Comparison of ENCODE assay signal across 19 cellular contexts in genomic region chr10:93277360-93277759, GRCh38.
"Had no signal": no experiment of that assay in that cellular context is flagged by ENCODE, and none has a peak within 500 bp of the region (broad histone marks: within the 10 kb centered on the region; RNA-seq: fewer than 3 reads in every experiment).

No MANE protein-coding gene starts in this region.

- H3K27me3 ChIP-seq: breast epithelium had no signal

- H3K4me3 ChIP-seq: breast epithelium had no signal

- H3K9me3 ChIP-seq: breast epithelium had no signal

- FAIRE-seq: RCC 7860 had no signal

- ATAC-seq: activated CD4-positive, CD25-positive, alpha-beta regulatory T cell treated with anti-CD3 and anti-CD28 coated beads, Interleukin-2, amount 50 U/mL, for 24 hours; activated CD8-positive, alpha-beta T cell treated with anti-CD3 and anti-CD28 coated beads, Interleukin-2, amount 10 ng/mL, durations not matched to agents 7 days and 5 days; PC-3 had no signal

- H3K4me1 ChIP-seq: breast epithelium had no signal

- H3K36me3 ChIP-seq: breast epithelium had no signal

- DNase-seq: activated CD4-positive, alpha-beta T cell treated with anti-CD3 and anti-CD28 coated beads for 4 hours; activated CD4-positive, alpha-beta T cell treated with anti-CD3 and anti-CD28 coated beads, Interleukin-2, amount 50 U/mL, for 4 hours; activated CD8-positive, alpha-beta T cell treated with anti-CD3 and anti-CD28 coated beads, Interleukin-2, amount 10 ng/mL, durations not matched to agents 7 days and 5 days; activated effector memory CD4-positive, alpha-beta T cell treated with Interleukin-2 at 50 U/mL for 16 hours; activated naive CD4-positive, alpha-beta T cell; activated T-cell treated with anti-CD3 and anti-CD28 coated beads, Interleukin-2, amount 50 U/mL, for 24 hours; aorta; central memory CD4-positive, alpha-beta T cell; MV-4-11; NCI-H1092 treated with DMSO at 0.1 percent for 48 hours; NCI-H1417 treated with DMSO at 0.1 percent for 48 hours; NCI-H1694; NCI-H2029; NCI-H2107; PC-3; SHP77 treated with DMSO at 0.1 percent for 48 hours had no signal
